Comparison of ENCODE assay signal across 8 cellular contexts in genomic region chr13:97328222-97328790, GRCh38.
A peak's percentile ranks its signal among the peaks of the same experiment; 100 is the strongest.
DNase-seq lines count a peak whose midpoint lies in the region; ATAC-seq and TF ChIP-seq lines count a peak whose summit lies in the region.

No MANE protein-coding gene starts in this region.

- H3K9me3 ChIP-seq in ES-I3 (ENCODE audit: control insufficient read depth, insufficient read depth, low read length): no peaks in the 10 kb centered on the region
- H3K9me3 ChIP-seq in adrenal gland (replicated peaks in 1 of 3): no peaks in the 10 kb centered on the region
- H3K9me3 ChIP-seq in cardiac muscle cell (ENCODE audit: low read depth): no peaks in the 10 kb centered on the region
- no peaks in the 10 kb centered on the region for H3K9me3 ChIP-seq in psoas muscle

- 53 to 67% (median 65%) methylated on average over 12 of the region's 12 CpGs for WGBS in adrenal gland, 4 donors
- 45 to 65% (median 50%) methylated on average over 12 of the region's 12 CpGs for WGBS in psoas muscle, 3 donors

- H3K36me3 ChIP-seq in ES-I3 (ENCODE audit: insufficient read depth, low read length): no peaks in the 10 kb centered on the region
- H3K36me3 ChIP-seq in adrenal gland (replicated peaks in 1 of 2): no peaks in the 10 kb centered on the region
- no peaks in the 10 kb centered on the region for H3K36me3 ChIP-seq in cardiac muscle cell
- H3K36me3 ChIP-seq in psoas muscle (ENCODE audit: insufficient read depth in 1 of 2, low read depth in 1 of 2): no peaks in the 10 kb centered on the region

- H3K4me3 ChIP-seq in adrenal gland: no peak overlapping the region
- H3K4me3 ChIP-seq in cardiac muscle cell: no peak overlapping the region
- no peak overlapping the region for H3K4me3 ChIP-seq in psoas muscle

- peak overlapping the region in 4 of 5 donors; percentile 23 to 73 (median 62) for H3K27ac ChIP-seq in adrenal gland
- H3K27ac ChIP-seq in cardiac muscle cell: peak overlapping the region; percentile 88
- H3K27ac ChIP-seq in psoas muscle: peak overlapping the region; percentile 56

- TF ChIP-seq CTCF in adrenal gland (IDR thresholded peaks at IDR 0.05) (no peak), cardiac muscle cell (IDR thresholded peaks at IDR 0.05; ENCODE audit: low read depth, low read length) (no peak), psoas muscle (IDR thresholded peaks at IDR 0.05) (no peak), GM20000 (IDR thresholded peaks at IDR 0.05; ENCODE audit: extremely low read depth, missing control alignments) (no peak)

- peak overlapping the region; percentile 12; the same call in 1 of the 2 replicates for H3K9ac ChIP-seq in ES-I3 (ENCODE audit: low read depth, low read length)

- H3K27me3 ChIP-seq in adrenal gland (no peaks in the 10 kb centered on the region), cardiac muscle cell (no peaks in the 10 kb centered on the region), psoas muscle (ENCODE audit: insufficient read depth in 3 of 3, low read length in 2 of 3) (no peaks in the 10 kb centered on the region)

- H3K4me1 ChIP-seq in ES-I3 (ENCODE audit: insufficient read depth, low read length) (peaks cover 18% of the 10 kb centered on the region), adrenal gland (replicated peaks in 1 of 2) (peaks cover 16 to 80% of the 10 kb centered on the region in 2 donors), cardiac muscle cell (ENCODE audit: low read depth) (peaks cover 7% of the 10 kb centered on the region), psoas muscle (peaks cover 54% of the 10 kb centered on the region)

- DNase-seq in adrenal gland (peak in 4 of 7 donors; percentile 28 to 70 (median 36)), cardiac muscle cell (ENCODE audit: low read depth in 1 of 2, low spot score in 1 of 2) (peak; percentile 69 to 81), psoas muscle (peak in 1 of 2 donors; percentile 54), NCI-H748 (lab: John Stamatoyannopoulos, UW; ENCODE audit: unreplicated experiment) (no peak), medulla oblongata (ENCODE audit: extremely low spot score) (no peak), OCI-M1 (lab: John Stamatoyannopoulos, UW) (no peak), GM20000 (ENCODE audit: low spot score) (no peak)

- TF ChIP-seq POLR2A in adrenal gland (IDR thresholded peaks at IDR 0.05): no peak

- intact Hi-C loops in adrenal gland (cut with DNase I): no loop called here
- intact Hi-C loops in psoas muscle (cut with DNase I): no loop called here

- ATAC-seq in psoas muscle: peak; percentile 15 to 56 (median 36)

Comparison
In these comparisons a context has a peak if more than half of its experiments do, and no peak if none do; other contexts are left out.
1. DNase-seq: peak in adrenal gland (4 of 7) and cardiac muscle cell (2 of 2); none in NCI-H748 (single experiment), medulla oblongata (single experiment), OCI-M1 (single experiment) and GM20000 (single experiment).
2. Peak in every context shown above with its lines, with median percentiles within 50 percentile points of each other: H3K27ac ChIP-seq.